23 cellular contexts compared by ENCODE assay signal in genomic region chr3:51739100-51739499, GRCh38. TPM values are rescaled to one million over a fixed set of nuclear protein-coding genes. Genes with fewer than 3 reads are reported as not detected.
DNase-seq lines count a peak whose midpoint lies in the region; ATAC-seq and TF ChIP-seq lines count a peak whose summit lies in the region.
"Had no signal": no experiment of that assay in that cellular context is flagged by ENCODE, and none has a peak within 500 bp of the region (broad histone marks: within the 10 kb centered on the region; RNA-seq: fewer than 3 reads in every experiment).

No MANE protein-coding gene starts in this region.

- peaks cover 16% of the 10 kb centered on the region for H3K27me3 Mint-ChIP-seq in stimulated activated naive CD8-positive, alpha-beta T cell treated with anti-CD3 and anti-CD28 coated beads, Interleukin-15, Interleukin-2, amounts not matched to agents 100 ng/mL and 50 ng/mL, for 24 hours
- peaks cover 12% of the 10 kb centered on the region for H3K27me3 Mint-ChIP-seq in stimulated activated naive CD8-positive, alpha-beta T cell treated with anti-CD3 and anti-CD28 coated beads, Interleukin-15, amount 100 ng/mL, for 72 hours
- H3K27me3 Mint-ChIP-seq in GM23338 (ENCODE audit: insufficient read depth, low read depth, poor library complexity) (peaks cover 8% of the 10 kb centered on the region), T-helper 17 cell (peaks cover 35% of the 10 kb centered on the region), neural progenitor cell (ENCODE audit: insufficient read depth, low read depth) (peaks cover 5% of the 10 kb centered on the region)

- H3K27me3 ChIP-seq in GM23338 (ENCODE audit: insufficient read depth) (no peaks in the 10 kb centered on the region), neural progenitor cell (no peaks in the 10 kb centered on the region)

- H3K27ac Mint-ChIP-seq in stimulated activated naive CD8-positive, alpha-beta T cell treated with anti-CD3 and anti-CD28 coated beads, Interleukin-15, Interleukin-2, amounts not matched to agents 100 ng/mL and 50 ng/mL, for 24 hours = peak overlapping the region; percentile 21
- no peak overlapping the region for H3K27ac Mint-ChIP-seq in stimulated activated naive CD8-positive, alpha-beta T cell treated with anti-CD3 and anti-CD28 coated beads, Interleukin-15, amount 100 ng/mL, for 72 hours
- H3K27ac Mint-ChIP-seq in GM23338 (no peak overlapping the region), T-helper 17 cell (peak overlapping the region; percentile 29), neural progenitor cell (no peak overlapping the region)
- H3K27ac Mint-ChIP-seq: CD8-positive, alpha-beta memory T cell had no signal

- H3K4me1 Mint-ChIP-seq in stimulated activated naive CD8-positive, alpha-beta T cell treated with anti-CD3 and anti-CD28 coated beads, Interleukin-15, Interleukin-2, amounts not matched to agents 100 ng/mL and 50 ng/mL, for 24 hours (ENCODE audit: low read depth) = peaks cover 41% of the 10 kb centered on the region
- H3K4me1 Mint-ChIP-seq in stimulated activated naive CD8-positive, alpha-beta T cell treated with anti-CD3 and anti-CD28 coated beads, Interleukin-15, amount 100 ng/mL, for 72 hours = peaks cover 75% of the 10 kb centered on the region
- H3K4me1 Mint-ChIP-seq in GM23338 (peaks cover 33% of the 10 kb centered on the region), T-helper 17 cell (peaks cover 8% of the 10 kb centered on the region), neural progenitor cell (peaks cover 7% of the 10 kb centered on the region)

- H2AFZ ChIP-seq in GM23338 (no peak overlapping the region), neural progenitor cell (replicated peaks) (peak overlapping the region; percentile 94)

- H3K79me2 ChIP-seq in GM23338 (replicated peaks; ENCODE audit: insufficient read depth) (no peaks in the 10 kb centered on the region), neural progenitor cell (ENCODE audit: low read depth) (no peaks in the 10 kb centered on the region)

- no peaks in the 10 kb centered on the region for H3K36me3 Mint-ChIP-seq in stimulated activated naive CD8-positive, alpha-beta T cell treated with anti-CD3 and anti-CD28 coated beads, Interleukin-15, Interleukin-2, amounts not matched to agents 100 ng/mL and 50 ng/mL, for 24 hours (ENCODE audit: low read depth)
- H3K36me3 Mint-ChIP-seq in GM23338 (ENCODE audit: low read depth) (0 out of 3 replicates have a peak, but pooled peaks cover 4% of the 10 kb centered on the region), T-helper 17 cell (ENCODE audit: low read depth) (peaks cover 8% of the 10 kb centered on the region), neural progenitor cell (no peaks in the 10 kb centered on the region)
- H3K36me3 Mint-ChIP-seq: CD4-positive, CD25-positive, alpha-beta regulatory T cell had no signal

- no peaks in the 10 kb centered on the region for H3K36me3 ChIP-seq in GM23338 (ENCODE audit: insufficient read depth)
- H3K36me3 ChIP-seq in neural progenitor cell = no peaks in the 10 kb centered on the region
- H3K36me3 ChIP-seq: BE2C, HAP-1 had no signal

- TF ChIP-seq CTCF in GM23338 (conservative IDR thresholded peaks at IDR 0.05; ENCODE audit: low read depth in 2 of 2) = no peak
- TF ChIP-seq CTCF in neural progenitor cell (IDR thresholded peaks at IDR 0.05) = no peak

- peaks cover 9% of the 10 kb centered on the region for H3K9me2 ChIP-seq in GM23338 (ENCODE audit: insufficient read depth)

- H3K4me1 ChIP-seq in GM23338 (ENCODE audit: insufficient read depth) = peaks cover 22% of the 10 kb centered on the region; the same call in 1 of the 2 replicates
- peaks cover 17% of the 10 kb centered on the region for H3K4me1 ChIP-seq in neural progenitor cell
- H3K4me1 ChIP-seq: BE2C, HAP-1 had no signal

- H3K4me3 ChIP-seq in GM23338 (no peak overlapping the region), neural progenitor cell (no peak overlapping the region)
- H3K4me3 ChIP-seq: GM12878, HAP-1 had no signal

- H3K9me3 ChIP-seq in T-helper 17 cell (ENCODE audit: control insufficient read depth, low read length, poor library complexity, severe bottlenecking) (no peaks in the 10 kb centered on the region), neural progenitor cell (ENCODE audit: low read depth) (no peaks in the 10 kb centered on the region)
- H3K9me3 ChIP-seq: BE2C, HAP-1 had no signal

- H3K4me2 ChIP-seq in GM23338 = peak overlapping the region; percentile 43; the same call in 1 of the 2 replicates
- no peak overlapping the region for H3K4me2 ChIP-seq in neural progenitor cell

- no peak for DNase-seq in stimulated activated naive CD8-positive, alpha-beta T cell treated with anti-CD3 and anti-CD28 coated beads, Interleukin-15, amount 100 ng/mL, for 72 hours
- DNase-seq in GM23338 (ENCODE audit: low spot score) = no peak
- no peak for DNase-seq in T-helper 17 cell
- DNase-seq in neural progenitor cell (ENCODE audit: low spot score) = no peak
- DNase-seq in NK-92 (lab: John Stamatoyannopoulos, UW; ENCODE audit: unreplicated experiment) = no peak
- no peak for DNase-seq in activated T-cell treated with anti-CD3 and anti-CD28 coated beads, Interleukin-2, amount 50 U/mL, for 1 hour
- DNase-seq: BE2C; CD4-positive, CD25-positive, alpha-beta regulatory T cell; CD8-positive, alpha-beta memory T cell; COR-L47; DMS 273 treated with DMSO at 0.1 percent for 48 hours; DMS53; DND-41; EL had no signal

- no peaks in the 10 kb centered on the region for H3K9me3 Mint-ChIP-seq in stimulated activated naive CD8-positive, alpha-beta T cell treated with anti-CD3 and anti-CD28 coated beads, Interleukin-15, Interleukin-2, amounts not matched to agents 100 ng/mL and 50 ng/mL, for 24 hours
- peaks cover 0 to 17% of the 10 kb centered on the region in 2 donors for H3K9me3 Mint-ChIP-seq in stimulated activated naive CD8-positive, alpha-beta T cell treated with anti-CD3 and anti-CD28 coated beads, Interleukin-15, amount 100 ng/mL, for 72 hours
- H3K9me3 Mint-ChIP-seq in GM23338 (peaks cover 12% of the 10 kb centered on the region), neural progenitor cell (no peaks in the 10 kb centered on the region)
- H3K9me3 Mint-ChIP-seq: CD4-positive, CD25-positive, alpha-beta regulatory T cell had no signal

- H3K4me3 Mint-ChIP-seq in stimulated activated naive CD8-positive, alpha-beta T cell treated with anti-CD3 and anti-CD28 coated beads, Interleukin-15, Interleukin-2, amounts not matched to agents 100 ng/mL and 50 ng/mL, for 24 hours = no peak overlapping the region
- H3K4me3 Mint-ChIP-seq in stimulated activated naive CD8-positive, alpha-beta T cell treated with anti-CD3 and anti-CD28 coated beads, Interleukin-15, amount 100 ng/mL, for 72 hours = no peak overlapping the region
- no peak overlapping the region for H3K4me3 Mint-ChIP-seq in GM23338
- H3K4me3 Mint-ChIP-seq in T-helper 17 cell = no peak overlapping the region
- H3K4me3 Mint-ChIP-seq in neural progenitor cell = no peak overlapping the region
- H3K4me3 Mint-ChIP-seq: CD4-positive, CD25-positive, alpha-beta regulatory T cell; CD8-positive, alpha-beta memory T cell had no signal

- H3K9ac ChIP-seq in neural progenitor cell = no peak overlapping the region

- H3K27ac ChIP-seq in GM23338 (ENCODE audit: low read depth) (no peak overlapping the region), neural progenitor cell (no peak overlapping the region)
- H3K27ac ChIP-seq: HL-60 had no signal

- H4K20me1 ChIP-seq in GM23338 (replicated peaks; ENCODE audit: insufficient read depth) (no peaks in the 10 kb centered on the region), neural progenitor cell (ENCODE audit: low read depth) (no peaks in the 10 kb centered on the region)

- H3F3A ChIP-seq in GM23338 (replicated peaks; ENCODE audit: low read depth) (no peaks in the 10 kb centered on the region), neural progenitor cell (ENCODE audit: low read depth) (no peaks in the 10 kb centered on the region)

- no peak for ATAC-seq in stimulated activated naive CD8-positive, alpha-beta T cell treated with anti-CD3 and anti-CD28 coated beads, Interleukin-15, amount 100 ng/mL, for 72 hours
- ATAC-seq in GM23338 = no peak
- ATAC-seq in T-helper 17 cell = no peak
- ATAC-seq in GM18907 (IDR thresholded peaks at IDR 0.05; ENCODE audit: unreplicated experiment) = no peak
- ATAC-seq: GM12878 had no signal

TF ChIP-seq in GM23338, 12 proteins besides CTCF, POLR2A, EP300 and RAD21:
- no peak for TF ChIP-seq REST (IDR thresholded peaks at IDR 0.05; ENCODE audit: unreplicated experiment)

RNA-seq across cellular contexts. Expression of gene GRM2, which starts 32.2 kb away (rescaled TPM):
- 5.1 and 5.2 TPM in 2 replicates for total RNA-seq in GM23338 (2014; rRNA removed; shearing (Covaris generic))
- polyA plus RNA-seq in GM23338 (2016; fragmentation: Nextera tagmentation; extraction: Ambion mirVana) = 2.1 and 3.1 TPM in 2 replicates
- total RNA-seq in T-helper 17 cell (1 to 10 TPM; 2.2 to 2.9 TPM), neural progenitor cell (ENCODE audit: low replicate concordance) (1.9 and 4.9 TPM in 2 replicates)
- total RNA-seq: A172, G401, H4 had no signal

RNA-seq across cellular contexts. Expression of gene IQCF6, which starts 39.9 kb away (rescaled TPM):
- not detected in 2 replicates for total RNA-seq in GM23338 (2014; rRNA removed; shearing (Covaris generic))
- polyA plus RNA-seq in GM23338 (2016; fragmentation: Nextera tagmentation; extraction: Ambion mirVana) = not detected in 2 replicates
- not detected for total RNA-seq in T-helper 17 cell
- not detected in 2 replicates for total RNA-seq in neural progenitor cell (ENCODE audit: low replicate concordance)
- total RNA-seq: A172; CD4-positive, CD25-positive, alpha-beta regulatory T cell; CD8-positive, alpha-beta memory T cell; G401; GM12878; H4; HT1080 had no signal
- polyA plus RNA-seq: CD4-positive, CD25-positive, alpha-beta regulatory T cell; CD8-positive, alpha-beta memory T cell; GM12878 had no signal

Comparison
In these comparisons a context has a peak if more than half of its experiments do, and no peak if none do; other contexts are left out.
1. H3K27ac Mint-ChIP-seq: peak in stimulated activated naive CD8-positive, alpha-beta T cell treated with anti-CD3 and anti-CD28 coated beads, Interleukin-15, Interleukin-2, amounts not matched to agents 100 ng/mL and 50 ng/mL, for 24 hours (single experiment) and T-helper 17 cell (single experiment); none in stimulated activated naive CD8-positive, alpha-beta T cell treated with anti-CD3 and anti-CD28 coated beads, Interleukin-15, amount 100 ng/mL, for 72 hours (0 of 2), GM23338 (single experiment) and neural progenitor cell (single experiment).